1 cellular context compared by ENCODE assay signal in the genomic region with DNA sequence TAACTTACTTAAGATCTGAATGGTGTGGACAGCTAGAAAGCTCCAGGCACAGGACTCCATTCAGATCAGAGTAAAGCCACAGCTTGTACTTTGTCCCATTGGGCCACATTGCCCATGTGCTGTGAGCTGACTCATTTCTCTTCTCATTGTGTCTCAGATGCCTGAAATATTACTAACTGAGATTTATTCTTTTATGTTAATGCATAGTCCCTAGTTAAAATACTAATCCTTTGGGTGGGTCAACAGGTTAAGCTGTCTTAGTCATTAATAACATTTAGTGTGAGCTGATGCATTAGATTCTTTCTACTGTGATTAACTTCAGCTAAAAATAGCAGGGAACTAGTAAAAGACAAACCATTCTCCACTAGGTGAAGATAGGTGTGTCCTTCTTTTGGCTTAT.
TF ChIP-seq lines count a peak whose summit lies in the region.

No MANE protein-coding gene starts in this region.

TF ChIP-seq in HCT116, 20 proteins besides CTCF, POLR2A, EP300 and RAD21 (continued from another document):
- TF ChIP-seq, protein P1, sequence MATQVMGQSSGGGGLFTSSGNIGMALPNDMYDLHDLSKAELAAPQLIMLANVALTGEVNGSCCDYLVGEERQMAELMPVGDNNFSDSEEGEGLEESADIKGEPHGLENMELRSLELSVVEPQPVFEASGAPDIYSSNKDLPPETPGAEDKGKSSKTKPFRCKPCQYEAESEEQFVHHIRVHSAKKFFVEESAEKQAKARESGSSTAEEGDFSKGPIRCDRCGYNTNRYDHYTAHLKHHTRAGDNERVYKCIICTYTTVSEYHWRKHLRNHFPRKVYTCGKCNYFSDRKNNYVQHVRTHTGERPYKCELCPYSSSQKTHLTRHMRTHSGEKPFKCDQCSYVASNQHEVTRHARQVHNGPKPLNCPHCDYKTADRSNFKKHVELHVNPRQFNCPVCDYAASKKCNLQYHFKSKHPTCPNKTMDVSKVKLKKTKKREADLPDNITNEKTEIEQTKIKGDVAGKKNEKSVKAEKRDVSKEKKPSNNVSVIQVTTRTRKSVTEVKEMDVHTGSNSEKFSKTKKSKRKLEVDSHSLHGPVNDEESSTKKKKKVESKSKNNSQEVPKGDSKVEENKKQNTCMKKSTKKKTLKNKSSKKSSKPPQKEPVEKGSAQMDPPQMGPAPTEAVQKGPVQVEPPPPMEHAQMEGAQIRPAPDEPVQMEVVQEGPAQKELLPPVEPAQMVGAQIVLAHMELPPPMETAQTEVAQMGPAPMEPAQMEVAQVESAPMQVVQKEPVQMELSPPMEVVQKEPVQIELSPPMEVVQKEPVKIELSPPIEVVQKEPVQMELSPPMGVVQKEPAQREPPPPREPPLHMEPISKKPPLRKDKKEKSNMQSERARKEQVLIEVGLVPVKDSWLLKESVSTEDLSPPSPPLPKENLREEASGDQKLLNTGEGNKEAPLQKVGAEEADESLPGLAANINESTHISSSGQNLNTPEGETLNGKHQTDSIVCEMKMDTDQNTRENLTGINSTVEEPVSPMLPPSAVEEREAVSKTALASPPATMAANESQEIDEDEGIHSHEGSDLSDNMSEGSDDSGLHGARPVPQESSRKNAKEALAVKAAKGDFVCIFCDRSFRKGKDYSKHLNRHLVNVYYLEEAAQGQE (IDR thresholded peaks at IDR 0.05; ENCODE audit: low read depth): no peak
- TF ChIP-seq ZNF274 (IDR thresholded peaks at IDR 0.05; ENCODE audit: low read depth, low read length) (no peak), SP1 (IDR thresholded peaks at IDR 0.05; ENCODE audit: low read depth) (peak; percentile 96), SIN3A (IDR thresholded peaks at IDR 0.05; ENCODE audit: low read depth) (peak; percentile 87; the same call in 1 of the 2 replicates), EZH2 (IDR thresholded peaks at IDR 0.05) (no peak), ELF1 (IDR thresholded peaks at IDR 0.05; ENCODE audit: borderline replicate concordance, low read depth) (no peak), CBX3 (IDR thresholded peaks at IDR 0.05; ENCODE audit: low read depth) (0 out of 2 replicates have a peak, but pooled peaks have one; percentile 66), YY1 (IDR thresholded peaks at IDR 0.05; ENCODE audit: extremely low read depth, insufficient replicate concordance, low read depth, low read length) (no peak), POLR2AphosphoS5 (IDR thresholded peaks at IDR 0.05; ENCODE audit: low read depth, low read length) (peak; percentile 54; the same call in 1 of the 2 replicates), SRF (IDR thresholded peaks at IDR 0.05; ENCODE audit: low read depth) (peak; percentile 73), TCF7L2 (IDR thresholded peaks at IDR 0.05; ENCODE audit: borderline replicate concordance, extremely low read depth, insufficient read depth, insufficient read length) (peak; percentile 74), EZH2phosphoT487 (IDR thresholded peaks at IDR 0.05; ENCODE audit: borderline replicate concordance) (no peak), CEBPB (IDR thresholded peaks at IDR 0.05; ENCODE audit: low read depth) (peak; percentile 83), JUND (IDR thresholded peaks at IDR 0.05) (peak; percentile 97)
- TF ChIP-seq, protein P2, sequence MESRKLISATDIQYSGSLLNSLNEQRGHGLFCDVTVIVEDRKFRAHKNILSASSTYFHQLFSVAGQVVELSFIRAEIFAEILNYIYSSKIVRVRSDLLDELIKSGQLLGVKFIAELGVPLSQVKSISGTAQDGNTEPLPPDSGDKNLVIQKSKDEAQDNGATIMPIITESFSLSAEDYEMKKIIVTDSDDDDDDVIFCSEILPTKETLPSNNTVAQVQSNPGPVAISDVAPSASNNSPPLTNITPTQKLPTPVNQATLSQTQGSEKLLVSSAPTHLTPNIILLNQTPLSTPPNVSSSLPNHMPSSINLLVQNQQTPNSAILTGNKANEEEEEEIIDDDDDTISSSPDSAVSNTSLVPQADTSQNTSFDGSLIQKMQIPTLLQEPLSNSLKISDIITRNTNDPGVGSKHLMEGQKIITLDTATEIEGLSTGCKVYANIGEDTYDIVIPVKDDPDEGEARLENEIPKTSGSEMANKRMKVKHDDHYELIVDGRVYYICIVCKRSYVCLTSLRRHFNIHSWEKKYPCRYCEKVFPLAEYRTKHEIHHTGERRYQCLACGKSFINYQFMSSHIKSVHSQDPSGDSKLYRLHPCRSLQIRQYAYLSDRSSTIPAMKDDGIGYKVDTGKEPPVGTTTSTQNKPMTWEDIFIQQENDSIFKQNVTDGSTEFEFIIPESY (IDR thresholded peaks at IDR 0.05; ENCODE audit: extremely low read depth, insufficient replicate concordance, low read length): no peak
- TF ChIP-seq, protein P3, sequence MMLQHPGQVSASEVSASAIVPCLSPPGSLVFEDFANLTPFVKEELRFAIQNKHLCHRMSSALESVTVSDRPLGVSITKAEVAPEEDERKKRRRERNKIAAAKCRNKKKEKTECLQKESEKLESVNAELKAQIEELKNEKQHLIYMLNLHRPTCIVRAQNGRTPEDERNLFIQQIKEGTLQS (IDR thresholded peaks at IDR 0.05): no peak
